Comparison of ENCODE assay signal across 8 cellular contexts in the genomic region with DNA sequence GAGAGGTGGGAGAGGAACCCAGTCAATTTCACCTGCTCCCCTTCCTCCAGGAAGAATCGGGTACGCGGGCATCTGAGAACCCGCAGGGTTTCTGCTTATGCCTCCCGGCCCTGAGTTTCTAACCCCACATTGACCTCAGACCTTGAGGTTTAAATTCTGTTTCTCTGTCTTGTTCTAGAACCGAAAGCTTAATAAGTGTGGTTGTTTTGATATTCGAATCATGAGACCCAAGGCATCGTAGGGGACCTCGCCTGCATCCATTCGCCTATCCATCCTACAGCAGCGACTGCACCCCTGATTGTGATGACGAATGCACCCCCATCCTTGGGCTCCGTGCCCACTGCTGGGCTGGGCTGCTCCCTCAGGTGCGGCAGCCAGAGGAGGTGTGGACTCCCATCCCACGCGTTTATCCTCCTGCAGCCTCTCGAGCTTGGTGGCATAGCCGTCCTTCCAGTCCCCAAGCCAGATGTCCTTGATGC.
A peak's percentile ranks its signal among the peaks of the same experiment; 100 is the strongest.
DNase-seq lines count a peak whose midpoint lies in the region; ATAC-seq, FAIRE-seq and TF ChIP-seq lines count a peak whose summit lies in the region.

No MANE protein-coding gene starts in this region.

- TF ChIP-seq POLR2A in uterus (IDR thresholded peaks at IDR 0.05), result no peak

- ATAC-seq in Right ventricle myocardium superior (ENCODE audit: poor library complexity) (no peak), GM18520 (IDR thresholded peaks at IDR 0.05; ENCODE audit: unreplicated experiment) (no peak)

- peak; percentile 47 for FAIRE-seq in bronchial epithelial cell (lab: Jason Lieb, UNC)

- no peaks in the 10 kb centered on the region for H3K4me1 ChIP-seq in uterus

- peak; percentile 42 for DNase-seq in Right ventricle myocardium superior
- DNase-seq in cardiac septum (ENCODE audit: low spot score), result no peak
- peak; percentile 36 for DNase-seq in bronchial epithelial cell (ENCODE audit: low read depth)
- no peak for DNase-seq in mesothelial cell of epicardium (ENCODE audit: low spot score in 2 of 2, unreplicated experiment in 2 of 2)
- DNase-seq in uterus, result peak in 1 of 2 donors; percentile 56
- no peak for DNase-seq in iPS-NIHi11 (ENCODE audit: low spot score)
- DNase-seq in NCI-H774 (lab: John Stamatoyannopoulos, UW), result no peak

- H3K4me1 Mint-ChIP-seq in mesothelial cell of epicardium, result peaks cover 13% of the 10 kb centered on the region

- no peak overlapping the region for H3K27ac Mint-ChIP-seq in mesothelial cell of epicardium

- no peaks in the 10 kb centered on the region for H3K27me3 ChIP-seq in bronchial epithelial cell (ENCODE audit: control insufficient read depth, insufficient read depth, low read length)
- H3K27me3 ChIP-seq in uterus, result no peaks in the 10 kb centered on the region

- H3K9me3 ChIP-seq in uterus, result no peaks in the 10 kb centered on the region

- H3K36me3 Mint-ChIP-seq in mesothelial cell of epicardium, result no peaks in the 10 kb centered on the region

- H3K36me3 ChIP-seq in bronchial epithelial cell (ENCODE audit: control insufficient read depth, insufficient read depth, low read length) (no peaks in the 10 kb centered on the region), uterus (no peaks in the 10 kb centered on the region)

- no peaks in the 10 kb centered on the region for H3K9me3 Mint-ChIP-seq in mesothelial cell of epicardium

- TF ChIP-seq CTCF in bronchial epithelial cell (IDR thresholded peaks at IDR 0.05; ENCODE audit: insufficient read depth, low read length, severe bottlenecking), result no peak
- no peak for TF ChIP-seq CTCF in mesothelial cell of epicardium (IDR thresholded peaks at IDR 0.05; ENCODE audit: unreplicated experiment)
- TF ChIP-seq CTCF in uterus (IDR thresholded peaks at IDR 0.05), result no peak

- intact Hi-C loops in Right ventricle myocardium superior (cut with DNase I) (no loop called here), cardiac septum (cut with DNase I) (loop anchor here (5.0 kb wide), 1 partner anchor 348 kb away; no protein-coding TSS in a partner anchor), uterus (cut with DNase I; ENCODE audit: low total_unique reads) (no loop called here)

- H3K4me3 Mint-ChIP-seq in mesothelial cell of epicardium, result peak overlapping the region; percentile 47

- H3K4me3 ChIP-seq in bronchial epithelial cell (ENCODE audit: low read depth, low read length) (peak overlapping the region; percentile 7), uterus (peak overlapping the region; percentile 17 to 25)

- no peak overlapping the region for H3K27ac ChIP-seq in uterus

- peaks cover 14% of the 10 kb centered on the region for H3K27me3 Mint-ChIP-seq in mesothelial cell of epicardium (ENCODE audit: low read depth)

Comparison
In these comparisons a context has a peak if more than half of its experiments do, and no peak if none do; other contexts are left out.
1. DNase-seq: peak in Right ventricle myocardium superior (single experiment) and bronchial epithelial cell (single experiment); none in cardiac septum (single experiment), mesothelial cell of epicardium (0 of 2), iPS-NIHi11 (single experiment) and NCI-H774 (single experiment).